Comparison of ENCODE assay signal across 21 cellular contexts in the genomic region with DNA sequence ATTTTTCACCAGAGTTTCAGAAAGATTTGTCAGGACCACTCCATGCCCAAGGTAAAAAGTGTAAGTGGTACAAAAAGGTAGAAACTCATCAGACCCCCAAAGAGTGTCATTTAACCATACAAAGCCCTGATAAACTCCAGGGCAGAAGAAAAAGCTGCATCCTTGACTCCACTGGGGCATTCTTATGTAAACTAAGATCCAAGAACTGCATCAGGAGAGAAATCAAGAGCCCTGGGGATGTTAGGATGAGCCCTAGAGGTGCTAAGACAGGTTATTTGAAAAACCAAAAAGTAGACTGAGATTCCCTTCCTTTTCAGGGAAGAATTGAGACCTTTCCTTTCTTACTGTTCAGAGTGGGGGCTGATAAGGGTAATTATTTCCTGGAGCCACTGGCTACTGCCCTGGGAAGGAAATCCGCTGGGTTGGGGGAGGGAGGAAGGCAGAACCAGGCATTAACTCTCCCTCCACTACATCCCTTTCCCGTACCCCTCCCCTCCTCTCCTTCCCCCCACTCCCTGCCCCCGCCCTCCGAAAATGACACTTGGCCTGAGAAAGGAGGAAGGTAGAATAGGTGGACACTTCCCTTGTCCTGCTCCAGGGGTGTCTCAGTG. TPM values are rescaled to one million over a fixed set of nuclear protein-coding genes. Genes with fewer than 3 reads are reported as not detected.
DNase-seq lines count a peak whose midpoint lies in the region; ATAC-seq and TF ChIP-seq lines count a peak whose summit lies in the region.
"Had no signal": no experiment of that assay in that cellular context is flagged by ENCODE, and none has a peak within 500 bp of the region (broad histone marks: within the 10 kb centered on the region; RNA-seq: fewer than 3 reads in every experiment).

No MANE protein-coding gene starts in this region.

- no peaks in the 10 kb centered on the region for H3K27me3 Mint-ChIP-seq in Calu3 (ENCODE audit: unreplicated experiment)
- no peaks in the 10 kb centered on the region for H3K27me3 Mint-ChIP-seq in naive thymus-derived CD8-positive, alpha-beta T cell
- H3K27me3 Mint-ChIP-seq: activated CD4-positive, alpha-beta T cell treated with anti-CD3 and anti-CD28 coated beads, Interleukin-2, amount 10 ng/mL, durations not matched to agents 7 days and 5 days had no signal

- BruUV-seq in Calu3 (replicated peaks; lab: Mats Ljungman, UMichigan) (no TSS peak), PC-3 (replicated peaks; lab: Mats Ljungman, UMichigan) (no TSS peak)

- H3K9ac ChIP-seq in Karpas-422 (ENCODE audit: low read length) = no peak overlapping the region
- H3K9ac ChIP-seq in mesendoderm (ENCODE audit: low read length) = peak overlapping the region; percentile 36
- H3K9ac ChIP-seq in PC-3 (ENCODE audit: low read length) = no peak overlapping the region

- peak overlapping the region; percentile 77 for H3K27ac Mint-ChIP-seq in Calu3 (ENCODE audit: unreplicated experiment)
- H3K27ac Mint-ChIP-seq in naive thymus-derived CD8-positive, alpha-beta T cell = no peak overlapping the region
- H3K27ac Mint-ChIP-seq: activated CD4-positive, alpha-beta T cell treated with anti-CD3 and anti-CD28 coated beads, Interleukin-2, amount 10 ng/mL, durations not matched to agents 7 days and 5 days; CD8-positive, alpha-beta T cell; T-helper 2 cell treated with Interferon-gamma antibody and Interleukin-4, amounts not matched to agents 5 μg/mL and 100 μg/mL, for 36 hours had no signal

- POLR2A ChIA-PET in PC-3 (lab: Charles Lee; ENCODE audit: unreplicated experiment) = no interaction called here
- POLR2A ChIA-PET in naive thymus-derived CD8-positive, alpha-beta T cell (lab: Charles Lee) = no interaction called here

- no peaks in the 10 kb centered on the region for H3K79me2 ChIP-seq in Karpas-422 (ENCODE audit: low read length)
- H3K79me2 ChIP-seq in mesendoderm (ENCODE audit: control insufficient read depth, insufficient read depth, low read length) = no peaks in the 10 kb centered on the region
- H3K79me2 ChIP-seq in PC-3 (ENCODE audit: low read length) = no peaks in the 10 kb centered on the region

- no peaks in the 10 kb centered on the region for H3K9me3 ChIP-seq in Karpas-422 (ENCODE audit: low read length)
- no peaks in the 10 kb centered on the region for H3K9me3 ChIP-seq in gastroesophageal sphincter
- H3K9me3 ChIP-seq in PC-3 (ENCODE audit: low read length) = no peaks in the 10 kb centered on the region

- TF ChIP-seq POLR2A in gastroesophageal sphincter (IDR thresholded peaks at IDR 0.05) = no peak

- H3K9me3 Mint-ChIP-seq in Calu3 (ENCODE audit: low read depth, unreplicated experiment) = no peaks in the 10 kb centered on the region
- H3K9me3 Mint-ChIP-seq in naive thymus-derived CD8-positive, alpha-beta T cell = no peaks in the 10 kb centered on the region
- H3K9me3 Mint-ChIP-seq: activated CD4-positive, alpha-beta T cell treated with anti-CD3 and anti-CD28 coated beads, Interleukin-2, amount 10 ng/mL, durations not matched to agents 7 days and 5 days; CD8-positive, alpha-beta T cell; T-helper 2 cell treated with Interferon-gamma antibody and Interleukin-4, amounts not matched to agents 5 μg/mL and 100 μg/mL, for 36 hours had no signal

- H3K23ac ChIP-seq in mesendoderm (ENCODE audit: low read length) = no peak overlapping the region

- H4K20me1 ChIP-seq in Karpas-422 (ENCODE audit: insufficient read depth, low read depth, low read length) (no peaks in the 10 kb centered on the region), PC-3 (ENCODE audit: low read length) (no peaks in the 10 kb centered on the region)

- H2BK5ac ChIP-seq in mesendoderm (ENCODE audit: low read length) = peak overlapping the region; percentile 14

- H3K36me3 Mint-ChIP-seq in Calu3 (ENCODE audit: insufficient read depth, unreplicated experiment) = peaks cover 5% of the 10 kb centered on the region
- peaks cover 0 to 6% (median 0%) of the 10 kb centered on the region in 3 donors for H3K36me3 Mint-ChIP-seq in naive thymus-derived CD8-positive, alpha-beta T cell
- H3K36me3 Mint-ChIP-seq: CD8-positive, alpha-beta T cell had no signal

- no peak overlapping the region for H3K27ac ChIP-seq in Karpas-422 (ENCODE audit: low read length)
- peak overlapping the region; percentile 37 to 55 (median 47) for H3K27ac ChIP-seq in gastroesophageal sphincter
- peak overlapping the region; percentile 80 for H3K27ac ChIP-seq in mesendoderm (ENCODE audit: low read depth, low read length)
- no peak overlapping the region for H3K27ac ChIP-seq in PC-3 (ENCODE audit: low read length)
- H3K27ac ChIP-seq: VCaP had no signal

- DNase-seq in Calu3 = no peak
- peak; percentile 21 for DNase-seq in Karpas-422
- DNase-seq in mesendoderm = peak; percentile 80
- DNase-seq in NCI-H2171 treated with DMSO at 0.1 percent for 48 hours (lab: John Stamatoyannopoulos, UW) = no peak
- no peak for DNase-seq in PC-3
- no peak for DNase-seq in naive thymus-derived CD8-positive, alpha-beta T cell
- DNase-seq: activated CD4-positive, alpha-beta T cell treated with anti-CD3 and anti-CD28 coated beads, Interleukin-2, amount 10 ng/mL, durations not matched to agents 7 days and 5 days; activated naive CD4-positive, alpha-beta T cell treated with anti-CD3 and anti-CD28 coated beads, Interleukin-2, amount 50 U/mL, for 16 hours; activated T-cell treated with anti-CD3 and anti-CD28 coated beads, Interleukin-2, amount 50 U/mL, for 48 hours; amygdala; CD8-positive, alpha-beta T cell; glutamatergic neuron; GOT3; NCI-H1048; NCI-H1694 treated with DMSO at 0.1 percent for 48 hours; stimulated activated CD4-positive, alpha-beta T cell treated with anti-CD3 and anti-CD28 coated beads, Interleukin-2, amount 100 ng/mL, for 24 hours had no signal

- H3K27me3 ChIP-seq in Karpas-422 (ENCODE audit: low read length) = no peaks in the 10 kb centered on the region
- no peaks in the 10 kb centered on the region for H3K27me3 ChIP-seq in gastroesophageal sphincter
- no peaks in the 10 kb centered on the region for H3K27me3 ChIP-seq in mesendoderm (ENCODE audit: insufficient read depth, low read length, poor library complexity)
- no peaks in the 10 kb centered on the region for H3K27me3 ChIP-seq in PC-3 (ENCODE audit: low read length)

- intact Hi-C loops in Calu3 (cut with micrococcal nuclease; ENCODE audit: unreplicated experiment) (loop anchor here (5.0 kb wide), 1 partner anchor 38 kb away; no protein-coding TSS in a partner anchor), PC-3 (cut with micrococcal nuclease) (no loop called here)

- WGBS in gastroesophageal sphincter (ENCODE audit: low coverage in 1 of 2), 2 donors = 14% methylated on average over 1 of the region's 4 CpGs; no CpG with 5 or more reads in 1 of the 2 donors
- no CpG with 5 or more reads among the region's 4 CpGs for WGBS in mesendoderm (ENCODE audit: extremely low coverage, insufficient coverage, low lambda C conversion rate)

- H3K9me2 ChIP-seq in Karpas-422 (replicated peaks; ENCODE audit: insufficient read depth, low read length) = no peaks in the 10 kb centered on the region
- H3K9me2 ChIP-seq in PC-3 (replicated peaks; ENCODE audit: low read length) = no peaks in the 10 kb centered on the region

- H3K18ac ChIP-seq in mesendoderm (ENCODE audit: low read length) = peak overlapping the region; percentile 76

- no peak overlapping the region for H4K5ac ChIP-seq in mesendoderm (ENCODE audit: low read length)

- TF ChIP-seq CTCF in Calu3 (IDR thresholded peaks at IDR 0.05; ENCODE audit: unreplicated experiment) (no peak), gastroesophageal sphincter (IDR thresholded peaks at IDR 0.05) (no peak), PC-3 (conservative IDR thresholded peaks at IDR 0.05; ENCODE audit: low read depth, low read length) (no peak)

- no peak for TF ChIP-seq EP300 in gastroesophageal sphincter (IDR thresholded peaks at IDR 0.05)

- no peak overlapping the region for H2AFZ ChIP-seq in Karpas-422 (ENCODE audit: low read length)
- H2AFZ ChIP-seq in PC-3 (ENCODE audit: low read length) = no peak overlapping the region

- H3K36me3 ChIP-seq in Karpas-422 (ENCODE audit: insufficient read depth, low read length) (no peaks in the 10 kb centered on the region), gastroesophageal sphincter (no peaks in the 10 kb centered on the region), mesendoderm (ENCODE audit: control insufficient read depth, insufficient read depth, low read length) (no peaks in the 10 kb centered on the region), PC-3 (ENCODE audit: low read depth, low read length) (no peaks in the 10 kb centered on the region)

- H3K4me3 ChIP-seq in Karpas-422 (ENCODE audit: low read length) = no peak overlapping the region
- H3K4me3 ChIP-seq in gastroesophageal sphincter = no peak overlapping the region
- H3K4me3 ChIP-seq in mesendoderm (ENCODE audit: low read length) = no peak overlapping the region
- H3K4me3 ChIP-seq in PC-3 (ENCODE audit: low read length) = no peak overlapping the region
- H3K4me3 ChIP-seq: smooth muscle cell had no signal

- peaks cover 64% of the 10 kb centered on the region for H3K4me1 Mint-ChIP-seq in Calu3 (ENCODE audit: low read depth, unreplicated experiment)
- no peaks in the 10 kb centered on the region for H3K4me1 Mint-ChIP-seq in naive thymus-derived CD8-positive, alpha-beta T cell
- H3K4me1 Mint-ChIP-seq: activated CD4-positive, alpha-beta T cell treated with anti-CD3 and anti-CD28 coated beads, Interleukin-2, amount 10 ng/mL, durations not matched to agents 7 days and 5 days had no signal

- no peak overlapping the region for H2AK5ac ChIP-seq in mesendoderm (ENCODE audit: low read length)

- ATAC-seq in gastroesophageal sphincter (no peak), GM21515 (IDR thresholded peaks at IDR 0.05; ENCODE audit: unreplicated experiment) (no peak), PC-3 (no peak)
- no peak for ATAC-seq in naive thymus-derived CD8-positive, alpha-beta T cell
- ATAC-seq: CD8-positive, alpha-beta T cell had no signal

- peak overlapping the region; percentile 25 for H3K56ac ChIP-seq in mesendoderm (ENCODE audit: low read length)

- peak overlapping the region; percentile 52 for H3K4ac ChIP-seq in mesendoderm (ENCODE audit: low read depth, low read length)

- H3F3A ChIP-seq in PC-3 (ENCODE audit: low read length, unreplicated experiment) = no peaks in the 10 kb centered on the region

- H4K8ac ChIP-seq in mesendoderm (ENCODE audit: low read depth, low read length) = no peak overlapping the region

- H3K4me1 ChIP-seq in Karpas-422 (ENCODE audit: low read length) (no peaks in the 10 kb centered on the region), gastroesophageal sphincter (peaks cover 4 to 38% (median 5%) of the 10 kb centered on the region in 3 donors), mesendoderm (ENCODE audit: control insufficient read depth, low read depth, low read length) (peaks cover 11% of the 10 kb centered on the region), PC-3 (ENCODE audit: insufficient read depth, low read length) (no peaks in the 10 kb centered on the region; the same call in 1 of the 2 replicates)

- no peak overlapping the region for H3K4me3 Mint-ChIP-seq in Calu3 (ENCODE audit: low read depth, unreplicated experiment)
- no peak overlapping the region for H3K4me3 Mint-ChIP-seq in naive thymus-derived CD8-positive, alpha-beta T cell
- H3K4me3 Mint-ChIP-seq: activated CD4-positive, alpha-beta T cell treated with anti-CD3 and anti-CD28 coated beads, Interleukin-2, amount 10 ng/mL, durations not matched to agents 7 days and 5 days; CD8-positive, alpha-beta T cell; T-helper 2 cell treated with Interferon-gamma antibody and Interleukin-4, amounts not matched to agents 5 μg/mL and 100 μg/mL, for 36 hours had no signal

- CTCF ChIA-PET in Calu3 (lab: Charles Lee) (interaction anchor here (1.0 kb wide), 1 partner anchor 15 kb away, joined by 4 read pairs; no protein-coding TSS in a partner anchor), PC-3 (lab: Charles Lee) (no interaction called here)

- peak overlapping the region; percentile 77 for H2BK15ac ChIP-seq in mesendoderm (replicated peaks; ENCODE audit: low read depth)

- H2BK120ac ChIP-seq in mesendoderm (ENCODE audit: low read depth, low read length) = peak overlapping the region; percentile 95

- H3K4me2 ChIP-seq in Karpas-422 (ENCODE audit: low read depth, low read length, poor library complexity, severe bottlenecking) (no peak overlapping the region), mesendoderm (ENCODE audit: low read length) (peak overlapping the region; percentile 23), PC-3 (ENCODE audit: low read length) (no peak overlapping the region)
- H3K4me2 ChIP-seq: smooth muscle cell had no signal

- H3K79me1 ChIP-seq in mesendoderm (ENCODE audit: low read length) = no peaks in the 10 kb centered on the region

RNA-seq across cellular contexts. Expression of a gene that starts 54.7 kb away (rescaled TPM):
- total RNA-seq in Calu3 (2022) = 11.9 and 12.9 TPM in 2 replicates
- total RNA-seq in Karpas-422 (2014; rRNA removed; shearing (Covaris generic); ENCODE audit: low replicate concordance) = 8.3 and 26.3 TPM in 2 replicates
- total RNA-seq in gastroesophageal sphincter = 10 to 100 TPM in 2 of 4 donors, 1 to 10 TPM in 2; 4.6 to 13.2 (median 8.1) TPM
- 53.1 TPM for polyA plus RNA-seq in mesendoderm (2013, experiment 1 of 2)
- 51.0 TPM for polyA plus RNA-seq in mesendoderm (2013, experiment 2 of 2)
- total RNA-seq in PC-3 (2014; rRNA removed) = 10.0 and 11.0 TPM in 2 replicates
- total RNA-seq in naive thymus-derived CD8-positive, alpha-beta T cell = 10 to 100 TPM; 19.3 to 23.0 TPM
- 10 to 100 TPM; 51.2 to 78.9 (median 59.9) TPM for polyA plus RNA-seq in naive thymus-derived CD8-positive, alpha-beta T cell

Comparison
In these comparisons a context has a peak if more than half of its experiments do, and no peak if none do; other contexts are left out.
1. DNase-seq: peak in Karpas-422 (single experiment) and mesendoderm (single experiment); none in Calu3 (single experiment), NCI-H2171 treated with DMSO at 0.1 percent for 48 hours (single experiment), PC-3 (single experiment) and naive thymus-derived CD8-positive, alpha-beta T cell (0 of 10).
2. H3K27ac ChIP-seq: peak in gastroesophageal sphincter (4 of 4) and mesendoderm (single experiment); none in Karpas-422 (single experiment) and PC-3 (single experiment).